8 cellular contexts compared by ENCODE assay signal in genomic region chr3:36944641-36945270, GRCh38. TPM values are rescaled to one million over a fixed set of nuclear protein-coding genes. Genes with fewer than 3 reads are reported as not detected.
DNase-seq lines count a peak whose midpoint lies in the region; ATAC-seq, FAIRE-seq and TF ChIP-seq lines count a peak whose summit lies in the region.

TSS of gene TRANK1 (minus strand) at chr3:36945054. CDS start at chr3:36944809, 245 bp downstream.

- H2AFZ ChIP-seq in ACC112 (ENCODE audit: low read length, unreplicated experiment) (peak within 1 kb of the TSS; percentile 45), astrocyte (ENCODE audit: low read depth, low read length) (peak within 1 kb of the TSS; percentile 97)

- H3K9me3 ChIP-seq in T-helper 17 cell (ENCODE audit: control insufficient read depth, low read length, poor library complexity, severe bottlenecking) (no peaks in the 10 kb centered on the region), astrocyte (ENCODE audit: insufficient read depth, low read depth, low read length) (no peaks in the 10 kb centered on the region), iPS-15b (ENCODE audit: control insufficient read depth, insufficient read depth, low read length) (no peaks in the 10 kb centered on the region), skeletal muscle satellite cell (replicated peaks; ENCODE audit: low read length) (no peaks in the 10 kb centered on the region)

- peak; percentile 56 for ATAC-seq in GM19025 (IDR thresholded peaks at IDR 0.05; ENCODE audit: low read depth, unreplicated experiment)
- peak; percentile 58 for ATAC-seq in HG03342 (IDR thresholded peaks at IDR 0.05; ENCODE audit: unreplicated experiment)
- peak; percentile 96 for ATAC-seq in T-helper 17 cell

- H3K9me3 Mint-ChIP-seq in astrocyte (ENCODE audit: unreplicated experiment) = peaks cover 11% of the 10 kb centered on the region

- no peak for FAIRE-seq in astrocyte (lab: Jason Lieb, UNC)

- H3K4me1 ChIP-seq in ACC112 (ENCODE audit: control insufficient read depth, insufficient read depth, low read length, unreplicated experiment) (peaks cover 17% of the 10 kb centered on the region), astrocyte (ENCODE audit: insufficient read depth, low read length) (peaks cover 3% of the 10 kb centered on the region), iPS-15b (ENCODE audit: control insufficient read depth, insufficient read depth, low read length) (peaks cover 3% of the 10 kb centered on the region), skeletal muscle satellite cell (ENCODE audit: control insufficient read depth, insufficient read depth, low read length) (no peaks in the 10 kb centered on the region)

- H3K9ac ChIP-seq in astrocyte (ENCODE audit: low read length) (peak within 1 kb of the TSS; percentile 82), iPS-15b (ENCODE audit: low read depth, low read length) (peak within 1 kb of the TSS; percentile 62), skeletal muscle satellite cell (ENCODE audit: low read depth, low read length) (peak within 1 kb of the TSS; percentile 83)

- H3K4me1 Mint-ChIP-seq in T-helper 17 cell = peaks cover 14% of the 10 kb centered on the region
- H3K4me1 Mint-ChIP-seq in astrocyte (ENCODE audit: low read depth, unreplicated experiment) = peaks cover 10% of the 10 kb centered on the region

- H3K27ac Mint-ChIP-seq in T-helper 17 cell (peak within 1 kb of the TSS; percentile 70), astrocyte (ENCODE audit: unreplicated experiment) (peak within 1 kb of the TSS; percentile 53)

- H3K4me3 Mint-ChIP-seq in T-helper 17 cell (peak within 1 kb of the TSS; percentile 87), astrocyte (ENCODE audit: unreplicated experiment) (peak within 1 kb of the TSS; percentile 77)

- no peak within 1 kb of the TSS; the same call in 1 of the 2 replicates for H3K27ac ChIP-seq in ACC112 (ENCODE audit: low read depth, low read length)
- H3K27ac ChIP-seq in astrocyte (ENCODE audit: low read depth, low read length) = peak within 1 kb of the TSS; percentile 38

- H4K20me1 ChIP-seq in astrocyte (ENCODE audit: insufficient read depth, low read length) = no peaks in the 10 kb centered on the region

- peaks cover 6% of the 10 kb centered on the region for H3K36me3 Mint-ChIP-seq in T-helper 17 cell (ENCODE audit: low read depth)
- H3K36me3 Mint-ChIP-seq in astrocyte (ENCODE audit: low read depth, unreplicated experiment) = no peaks in the 10 kb centered on the region

- H3K27me3 ChIP-seq in ACC112 (ENCODE audit: insufficient read depth, low read length) (no peaks in the 10 kb centered on the region), astrocyte (ENCODE audit: insufficient read depth, low read length) (no peaks in the 10 kb centered on the region), iPS-15b (ENCODE audit: control insufficient read depth, insufficient read depth, low read length) (peaks cover 23% of the 10 kb centered on the region), skeletal muscle satellite cell (ENCODE audit: control insufficient read depth, insufficient read depth, low read length) (no peaks in the 10 kb centered on the region)

- H3K36me3 ChIP-seq in ACC112 (ENCODE audit: insufficient read depth, low read length) = no peaks in the 10 kb centered on the region
- no peaks in the 10 kb centered on the region for H3K36me3 ChIP-seq in astrocyte (ENCODE audit: insufficient read depth, low read length)
- H3K36me3 ChIP-seq in iPS-15b (ENCODE audit: control insufficient read depth, insufficient read depth, low read length) = no peaks in the 10 kb centered on the region
- H3K36me3 ChIP-seq in skeletal muscle satellite cell (ENCODE audit: insufficient read depth, low read length) = no peaks in the 10 kb centered on the region

- DNase-seq in T-helper 17 cell (peak; percentile 62 to 72 (median 68)), astrocyte (ENCODE audit: low read depth) (no peak), NCI-H2171 treated with DMSO at 0.1 percent for 48 hours (lab: John Stamatoyannopoulos, UW) (no peak)

- H3K27me3 Mint-ChIP-seq in T-helper 17 cell (no peaks in the 10 kb centered on the region), astrocyte (ENCODE audit: low read depth, unreplicated experiment) (peaks cover 25% of the 10 kb centered on the region)

- H3K79me2 ChIP-seq in ACC112 (ENCODE audit: control insufficient read depth, insufficient read depth, low read length, unreplicated experiment) = peaks cover 6% of the 10 kb centered on the region
- H3K79me2 ChIP-seq in astrocyte (ENCODE audit: insufficient read depth, low read length) = no peaks in the 10 kb centered on the region

- H3K4me2 ChIP-seq in astrocyte (ENCODE audit: low read length) = peak within 1 kb of the TSS; percentile 99
- peak within 1 kb of the TSS; percentile 99 for H3K4me2 ChIP-seq in skeletal muscle satellite cell (ENCODE audit: low read length)

- TF ChIP-seq CTCF in astrocyte (IDR thresholded peaks at IDR 0.05; ENCODE audit: insufficient read depth, low read depth, low read length) = no peak

- H3K4me3 ChIP-seq in ACC112 (ENCODE audit: low read depth, low read length) (peak within 1 kb of the TSS; percentile 83), astrocyte (ENCODE audit: insufficient read depth, low read depth, low read length) (peak within 1 kb of the TSS; percentile 71), iPS-15b (ENCODE audit: low read depth, low read length) (peak within 1 kb of the TSS; percentile 75), skeletal muscle satellite cell (ENCODE audit: low read length) (peak within 1 kb of the TSS; percentile 86)

RNA-seq across cellular contexts. Expression of gene TRANK1, which starts in this region (rescaled TPM):
- total RNA-seq in T-helper 17 cell (10 to 100 TPM; 64.7 to 89.7 TPM), astrocyte (5.6 and 5.8 TPM in 2 replicates)
- 4.3 and 4.8 TPM in 2 replicates for total RNA-seq in skeletal muscle satellite cell (2012; rRNA removed)

Comparison
In these comparisons a context has a peak if more than half of its experiments do, and no peak if none do; other contexts are left out.
1. DNase-seq: peak in T-helper 17 cell (3 of 3); none in astrocyte (single experiment) and NCI-H2171 treated with DMSO at 0.1 percent for 48 hours (single experiment).
2. Peak in every context shown above with its lines, with median percentiles within 50 percentile points of each other: H3K4me3 ChIP-seq, ATAC-seq and H3K9ac ChIP-seq.